ENCODE assay signal across 11 cellular contexts in the genomic region with DNA sequence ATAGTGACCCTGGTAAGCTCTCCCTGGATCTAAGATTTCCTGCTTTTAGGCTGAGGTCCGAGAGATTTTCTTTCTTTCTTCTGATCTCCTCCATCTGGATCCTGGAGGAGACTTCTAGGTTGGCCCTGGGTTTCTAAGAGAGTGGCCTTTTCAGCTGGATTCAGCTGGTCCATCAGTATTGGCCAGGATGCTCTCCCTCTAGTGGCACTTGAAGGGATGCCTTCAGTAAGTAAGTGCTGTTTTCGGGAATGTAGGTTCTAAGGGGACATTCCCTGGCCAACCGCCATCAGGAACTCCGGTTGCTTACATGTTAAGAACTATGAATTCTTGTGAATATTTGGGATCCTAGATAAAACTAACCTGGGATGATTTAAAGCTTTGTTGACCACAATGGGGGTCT. TPM values are rescaled to one million over a fixed set of nuclear protein-coding genes. Genes with fewer than 3 reads are reported as not detected.
DNase-seq lines count a peak whose midpoint lies in the region; ATAC-seq and TF ChIP-seq lines count a peak whose summit lies in the region.
"Had no signal": no experiment of that assay in that cellular context is flagged by ENCODE, and none has a peak within 500 bp of the region (broad histone marks: within the 10 kb centered on the region; RNA-seq: fewer than 3 reads in every experiment).

No MANE protein-coding gene starts in this region.

- no peaks in the 10 kb centered on the region for H3K36me3 Mint-ChIP-seq in progenitor cell of endocrine pancreas (ENCODE audit: insufficient read depth)
- H3K36me3 Mint-ChIP-seq in activated CD4-positive, alpha-beta memory T cell treated with anti-CD3 and anti-CD28 coated beads, Interleukin-2, amount 10 ng/mL, durations not matched to agents 7 days and 5 days (ENCODE audit: low read depth) = no peaks in the 10 kb centered on the region

- H3K27me3 Mint-ChIP-seq in progenitor cell of endocrine pancreas = no peaks in the 10 kb centered on the region
- H3K27me3 Mint-ChIP-seq in activated CD4-positive, alpha-beta memory T cell treated with anti-CD3 and anti-CD28 coated beads, Interleukin-2, amount 10 ng/mL, durations not matched to agents 7 days and 5 days = no peaks in the 10 kb centered on the region

- no peaks in the 10 kb centered on the region for H3K9me3 Mint-ChIP-seq in progenitor cell of endocrine pancreas (ENCODE audit: low read depth)
- no peaks in the 10 kb centered on the region for H3K9me3 Mint-ChIP-seq in activated CD4-positive, alpha-beta memory T cell treated with anti-CD3 and anti-CD28 coated beads, Interleukin-2, amount 10 ng/mL, durations not matched to agents 7 days and 5 days

- no peak overlapping the region for H3K4me3 Mint-ChIP-seq in progenitor cell of endocrine pancreas (ENCODE audit: low read depth)
- H3K4me3 Mint-ChIP-seq in activated CD4-positive, alpha-beta memory T cell treated with anti-CD3 and anti-CD28 coated beads, Interleukin-2, amount 10 ng/mL, durations not matched to agents 7 days and 5 days = no peak overlapping the region

- TF ChIP-seq CTCF in choroid plexus epithelial cell (conservative IDR thresholded peaks at IDR 0.05; ENCODE audit: low read depth, low read length) (peak; percentile 64), progenitor cell of endocrine pancreas (IDR thresholded peaks at IDR 0.05; ENCODE audit: unreplicated experiment) (peak; percentile 64)

- POLR2A ChIA-PET in activated CD4-positive, alpha-beta memory T cell treated with anti-CD3 and anti-CD28 coated beads, Interleukin-2, amount 10 ng/mL, durations not matched to agents 7 days and 5 days (lab: Charles Lee) = no interaction called here

- DNase-seq in NCI-H2171 treated with DMSO at 0.1 percent for 48 hours (lab: John Stamatoyannopoulos, UW) = peak; percentile 8
- DNase-seq in NCI-H2171 (lab: John Stamatoyannopoulos, UW) = no peak
- DNase-seq in NCI-H2227 (lab: John Stamatoyannopoulos, UW; ENCODE audit: unreplicated experiment) = peak; percentile 23
- DNase-seq in choroid plexus epithelial cell (ENCODE audit: low read depth) = peak; percentile 54
- DNase-seq in progenitor cell of endocrine pancreas (ENCODE audit: low spot score, unreplicated experiment) = no peak
- DNase-seq in NOMO-1 treated with dmso at 0.1 percent for 144 hours (lab: John Stamatoyannopoulos, UW; ENCODE audit: unreplicated experiment) = no peak
- DNase-seq in activated CD4-positive, alpha-beta memory T cell treated with anti-CD3 and anti-CD28 coated beads, Interleukin-2, amount 10 ng/mL, durations not matched to agents 7 days and 5 days = no peak
- DNase-seq: adrenal gland, T-helper 9 cell had no signal

- no peak overlapping the region for H3K4me3 ChIP-seq in choroid plexus epithelial cell (ENCODE audit: low read depth, low read length)
- H3K4me3 ChIP-seq: adrenal gland, BLaER1 had no signal

- CTCF ChIA-PET in activated CD4-positive, alpha-beta memory T cell treated with anti-CD3 and anti-CD28 coated beads, Interleukin-2, amount 10 ng/mL, durations not matched to agents 7 days and 5 days (lab: Charles Lee) = no interaction called here

- H3K27ac Mint-ChIP-seq in progenitor cell of endocrine pancreas = no peak overlapping the region
- H3K27ac Mint-ChIP-seq in activated CD4-positive, alpha-beta memory T cell treated with anti-CD3 and anti-CD28 coated beads, Interleukin-2, amount 10 ng/mL, durations not matched to agents 7 days and 5 days = no peak overlapping the region

- no peak for ATAC-seq in HG02973 (IDR thresholded peaks at IDR 0.05; ENCODE audit: unreplicated experiment)

- peaks cover 4% of the 10 kb centered on the region for H3K4me1 Mint-ChIP-seq in progenitor cell of endocrine pancreas (ENCODE audit: low read depth)
- H3K4me1 Mint-ChIP-seq in activated CD4-positive, alpha-beta memory T cell treated with anti-CD3 and anti-CD28 coated beads, Interleukin-2, amount 10 ng/mL, durations not matched to agents 7 days and 5 days = no peaks in the 10 kb centered on the region

RNA-seq across cellular contexts. Expression of a gene that starts 56.9 kb away (rescaled TPM):
- total RNA-seq in progenitor cell of endocrine pancreas = 0.72 and 0.95 TPM in 2 replicates
- not detected for total RNA-seq in activated CD4-positive, alpha-beta memory T cell treated with anti-CD3 and anti-CD28 coated beads, Interleukin-2, amount 10 ng/mL, durations not matched to agents 7 days and 5 days

Comparison
In these comparisons a context has a peak if more than half of its experiments do, and no peak if none do; other contexts are left out.
1. DNase-seq: peak in NCI-H2171 treated with DMSO at 0.1 percent for 48 hours (single experiment), NCI-H2227 (single experiment) and choroid plexus epithelial cell (single experiment); none in NCI-H2171 (single experiment), progenitor cell of endocrine pancreas (single experiment), NOMO-1 treated with dmso at 0.1 percent for 144 hours (single experiment) and activated CD4-positive, alpha-beta memory T cell treated with anti-CD3 and anti-CD28 coated beads, Interleukin-2, amount 10 ng/mL, durations not matched to agents 7 days and 5 days (single experiment).